26 cellular contexts compared by ENCODE assay signal in the genomic region with DNA sequence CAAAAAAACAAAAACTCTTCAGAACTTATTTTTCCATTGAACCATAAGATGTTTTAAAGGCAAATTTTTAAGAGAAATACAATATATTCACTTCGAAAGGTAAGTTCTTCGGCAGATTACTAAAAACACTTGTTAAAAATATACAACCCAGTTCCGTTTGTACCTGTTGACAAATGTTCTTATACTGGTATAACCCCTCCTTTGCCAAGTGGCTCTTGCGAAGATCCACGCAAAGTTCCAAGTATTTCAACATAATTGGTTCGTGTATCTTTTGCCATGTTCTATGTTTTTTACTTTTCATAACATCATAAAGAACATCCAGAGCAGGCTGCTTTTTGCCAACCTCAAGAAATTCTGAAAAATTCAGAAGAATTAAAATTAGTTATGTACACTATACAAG. TPM values are rescaled to one million over a fixed set of nuclear protein-coding genes. Genes with fewer than 3 reads are reported as not detected.
A peak's percentile ranks its signal among the peaks of the same experiment; 100 is the strongest.
DNase-seq lines count a peak whose midpoint lies in the region; ATAC-seq and TF ChIP-seq lines count a peak whose summit lies in the region.
"Had no signal": no experiment of that assay in that cellular context is flagged by ENCODE, and none has a peak within 500 bp of the region (broad histone marks: within the 10 kb centered on the region; RNA-seq: fewer than 3 reads in every experiment).

No MANE protein-coding gene starts in this region.

- TF ChIP-seq CTCF in WTC11 (IDR thresholded peaks at IDR 0.05) (no peak), gastrocnemius medialis (IDR thresholded peaks at IDR 0.05 in 4 of 5, conservative IDR thresholded peaks at IDR 0.05 in 1 of 5) (no peak)

- H3K27ac ChIP-seq in epithelial cell of prostate = peak overlapping the region; percentile 2
- peak overlapping the region; percentile 63 to 81 (median 68) for H3K27ac ChIP-seq in gastrocnemius medialis
- H3K27ac ChIP-seq: BLaER1, heart right ventricle, pancreas, upper lobe of left lung, VCaP had no signal

- no peaks in the 10 kb centered on the region for H3K27me3 Mint-ChIP-seq in activated T-cell treated with anti-CD3 and anti-CD28 coated beads, Interleukin-2, amount 50 U/mL, for 24 hours
- no peaks in the 10 kb centered on the region for H3K27me3 Mint-ChIP-seq in WTC11 (ENCODE audit: low read depth)

- H3K4me1 Mint-ChIP-seq in activated T-cell treated with anti-CD3 and anti-CD28 coated beads, Interleukin-2, amount 50 U/mL, for 24 hours (ENCODE audit: low read depth) = peaks cover 60% of the 10 kb centered on the region
- H3K4me1 Mint-ChIP-seq in WTC11 = peaks cover 14% of the 10 kb centered on the region

- no peaks in the 10 kb centered on the region for H3K27me3 ChIP-seq in gastrocnemius medialis
- H3K27me3 ChIP-seq: BLaER1, heart right ventricle, pancreas, upper lobe of left lung had no signal

- in situ Hi-C loops in gastrocnemius medialis (cut with MboI; ENCODE audit: low sequenced_read_pairs in 4 of 4) = no loop called here

- intact Hi-C loops in gastrocnemius medialis (cut with DNase I; ENCODE audit: low total_unique reads) = loop anchor here (2.0 kb wide), 1 partner anchor 43 kb away; no protein-coding TSS in a partner anchor
- intact Hi-C loops in left ventricle myocardium superior (cut with micrococcal nuclease) = loop anchor here (10.0 kb wide), 1 partner anchor 91 kb away; a partner anchor contains a TSS

- no peaks in the 10 kb centered on the region for H3K9me3 Mint-ChIP-seq in activated T-cell treated with anti-CD3 and anti-CD28 coated beads, Interleukin-2, amount 50 U/mL, for 24 hours
- no peaks in the 10 kb centered on the region for H3K9me3 Mint-ChIP-seq in WTC11

- H3K36me3 Mint-ChIP-seq in activated T-cell treated with anti-CD3 and anti-CD28 coated beads, Interleukin-2, amount 50 U/mL, for 24 hours (ENCODE audit: low read depth) = peaks cover 88% of the 10 kb centered on the region
- H3K36me3 Mint-ChIP-seq in WTC11 = peaks cover 60% of the 10 kb centered on the region

- H3K4me1 ChIP-seq in gastrocnemius medialis = peaks cover 32 to 42% of the 10 kb centered on the region in 2 donors

- peak overlapping the region; percentile 5 for H3K4me3 Mint-ChIP-seq in activated T-cell treated with anti-CD3 and anti-CD28 coated beads, Interleukin-2, amount 50 U/mL, for 24 hours
- no peak overlapping the region for H3K4me3 Mint-ChIP-seq in WTC11

- POLR2A ChIA-PET in WTC11 (lab: Charles Lee) = no interaction called here

- ATAC-seq in WTC11 (no peak), gastrocnemius medialis (peak; percentile 79 to 83), left ventricle myocardium superior (no peak)
- ATAC-seq: heart right ventricle, pancreas, sciatic nerve had no signal

- peak overlapping the region; percentile 64 for H3K27ac Mint-ChIP-seq in activated T-cell treated with anti-CD3 and anti-CD28 coated beads, Interleukin-2, amount 50 U/mL, for 24 hours
- peak overlapping the region; percentile 82; the same call in 1 of the 2 replicates for H3K27ac Mint-ChIP-seq in WTC11

- CTCF ChIA-PET in WTC11 (lab: Charles Lee) = no interaction called here

- no peaks in the 10 kb centered on the region for H3K9me3 ChIP-seq in gastrocnemius medialis
- H3K9me3 ChIP-seq: BLaER1, HAP-1, heart right ventricle, pancreas, upper lobe of left lung had no signal

- peaks cover 0 to 40% of the 10 kb centered on the region in 2 donors for H3K36me3 ChIP-seq in gastrocnemius medialis

- TF ChIP-seq POLR2A in gastrocnemius medialis (IDR thresholded peaks at IDR 0.05) = no peak

- DNase-seq in activated T-cell treated with anti-CD3 and anti-CD28 coated beads, Interleukin-2, amount 50 U/mL, for 24 hours = no peak
- DNase-seq in activated T-cell treated with anti-CD3 and anti-CD28 coated beads, Interleukin-2, amount 50 U/mL, for 1 hour = no peak
- no peak for DNase-seq in WTC11 (ENCODE audit: low spot score)
- no peak for DNase-seq in epithelial cell of prostate (ENCODE audit: low read depth, low spot score)
- no peak for DNase-seq in gastrocnemius medialis
- DNase-seq in effector CD4-positive, alpha-beta T cell = no peak
- DNase-seq in left ventricle myocardium superior = no peak
- DNase-seq in activated gamma-delta T cell (lab: John Stamatoyannopoulos, UW) = no peak
- DNase-seq: activated CD4-positive, alpha-beta T cell treated with anti-CD3 and anti-CD28 coated beads, Interleukin-2, amount 50 U/mL, for 48 hours; activated effector memory CD4-positive, alpha-beta T cell treated with anti-CD3 and anti-CD28 coated beads, Interleukin-2, amount 50 U/mL, for 16 hours; anterior cingulate cortex; DMS 273 treated with DMSO at 0.1 percent for 48 hours; effector memory CD4-positive, alpha-beta T cell; heart right ventricle; NCI-H1436; NCI-H2171 treated with DMSO at 0.1 percent for 48 hours; NCI-H526 treated with DMSO at 0.1 percent for 48 hours; OCI-M1; pancreas; SHP77; stimulated activated naive CD4-positive, alpha-beta T cell treated with Interleukin-2 at 50 U/mL for 16 hours; upper lobe of left lung had no signal

- peak overlapping the region in 2 of 4 donors; percentile 26 to 34 for H3K4me3 ChIP-seq in gastrocnemius medialis
- H3K4me3 ChIP-seq: BLaER1, HAP-1, heart right ventricle, pancreas, upper lobe of left lung had no signal

TF ChIP-seq in WTC11, 78 proteins besides CTCF, POLR2A, EP300 and RAD21:
- no peak for TF ChIP-seq ELF4 (CRISPR knock-in tag; IDR thresholded peaks at IDR 0.05; ENCODE audit: low read depth)

RNA-seq across cellular contexts. Expression of a gene that starts 7.0 kb away (rescaled TPM):
- 177 to 213 TPM (median 178 TPM) in 3 replicates for total RNA-seq in WTC11 (2021)
- 100 to 1,000 TPM; 136 to 240 (median 191) TPM for total RNA-seq in gastrocnemius medialis
- total RNA-seq in left ventricle myocardium superior = 106 TPM

RNA-seq across cellular contexts. Expression of a gene that starts 30.3 kb away (rescaled TPM):
- total RNA-seq in WTC11 (2021) = 58.7 to 60.6 TPM (median 59.0 TPM) in 3 replicates
- total RNA-seq in gastrocnemius medialis = 10 to 100 TPM; 25.7 to 59.5 (median 43.7) TPM
- 19.7 TPM for total RNA-seq in left ventricle myocardium superior

RNA-seq across cellular contexts. Expression of a gene that starts 44.1 kb away (rescaled TPM):
- total RNA-seq in WTC11 (2021) (2.9 to 4.3 TPM (median 2.9 TPM) in 3 replicates), gastrocnemius medialis (10 to 100 TPM; 10.5 to 25.2 (median 17.4) TPM), left ventricle myocardium superior (8.7 TPM)

Comparison
In these comparisons a context has a peak if more than half of its experiments do, and no peak if none do; other contexts are left out.
1. ATAC-seq: peak in gastrocnemius medialis (2 of 2); none in WTC11 (single experiment) and left ventricle myocardium superior (single experiment).